Comparison of ENCODE assay signal across 10 cellular contexts in genomic region chr1:94863297-94863911, GRCh38. TPM values are rescaled to one million over a fixed set of nuclear protein-coding genes. Genes with fewer than 3 reads are reported as not detected.
A peak's percentile ranks its signal among the peaks of the same experiment; 100 is the strongest.
DNase-seq lines count a peak whose midpoint lies in the region; FAIRE-seq and TF ChIP-seq lines count a peak whose summit lies in the region.
"Had no signal": no experiment of that assay in that cellular context is flagged by ENCODE, and none has a peak within 500 bp of the region (broad histone marks: within the 10 kb centered on the region; RNA-seq: fewer than 3 reads in every experiment).

No MANE protein-coding gene starts in this region.

- no peak overlapping the region for H3K4me3 ChIP-seq in dorsolateral prefrontal cortex

- no peak for TF ChIP-seq CTCF in dorsolateral prefrontal cortex (IDR thresholded peaks at IDR 0.05 in 54 of 56, conservative IDR thresholded peaks at IDR 0.05 in 2 of 56; ENCODE audit: low read depth in 1 of 56, partially characterized antibody in 56 of 56)

- FAIRE-seq in urothelium cell line (lab: Jason Lieb, UNC): no peak

- peak; percentile 2 for DNase-seq in NOMO-1 treated with DMSO at 0.1 percent for 48 hours (lab: John Stamatoyannopoulos, UW; ENCODE audit: unreplicated experiment)
- no peak for DNase-seq in NOMO-1 treated with dmso at 0.1 percent for 144 hours (lab: John Stamatoyannopoulos, UW; ENCODE audit: unreplicated experiment)
- no peak for DNase-seq in dorsolateral prefrontal cortex
- DNase-seq in midbrain (lab: John Stamatoyannopoulos, UW): peak; percentile 72
- peak; percentile 39 for DNase-seq in urothelium cell line (ENCODE audit: low spot score)
- DNase-seq in effector CD4-positive, alpha-beta T cell: no peak
- no peak for DNase-seq in NCI-H1092 treated with DMSO at 0.1 percent for 48 hours (lab: John Stamatoyannopoulos, UW)
- DNase-seq in T-helper 2 cell: no peak
- DNase-seq: NCI-H82 had no signal

- no peaks in the 10 kb centered on the region for H3K27me3 ChIP-seq in dorsolateral prefrontal cortex

- intact Hi-C loops in dorsolateral prefrontal cortex (cut with DNase I): loop anchor here in 1 of 2 donors (5.0 kb wide), 1 partner anchor 369 kb away; the partner anchor contains the start of gene RWDD3

- H3K27ac ChIP-seq in dorsolateral prefrontal cortex: peak overlapping the region in 56 of 59 donors; percentile 36 to 92 (median 80)

RNA-seq across cellular contexts. Expression of gene SLC44A3, which starts 43.2 kb away (rescaled TPM):
- 10 to 100 TPM in 51 of 120 experiments, 1 to 10 TPM in 69; 3.1 to 27.1 (median 9.2) TPM for total RNA-seq in dorsolateral prefrontal cortex
- total RNA-seq: B cell had no signal

Comparison
In these comparisons a context has a peak if more than half of its experiments do, and no peak if none do; other contexts are left out.
1. DNase-seq: peak in NOMO-1 treated with DMSO at 0.1 percent for 48 hours (single experiment), midbrain (single experiment) and urothelium cell line (single experiment); none in NOMO-1 treated with dmso at 0.1 percent for 144 hours (single experiment), dorsolateral prefrontal cortex (0 of 10), effector CD4-positive, alpha-beta T cell (single experiment), NCI-H1092 treated with DMSO at 0.1 percent for 48 hours (single experiment) and T-helper 2 cell (0 of 5).